In genomic region chr1:111507411-111508201, GRCh38 we compare ENCODE assay signal across 8 cellular contexts. TPM values are rescaled to one million over a fixed set of nuclear protein-coding genes. Genes with fewer than 3 reads are reported as not detected.
A peak's percentile ranks its signal among the peaks of the same experiment; 100 is the strongest.
DNase-seq lines count a peak whose midpoint lies in the region; ATAC-seq, FAIRE-seq and TF ChIP-seq lines count a peak whose summit lies in the region.

No MANE protein-coding gene starts in this region.

- peak overlapping the region; percentile 66 to 94 (median 84) for H3K4me3 Mint-ChIP-seq in IgD-negative memory B cell

- H3K79me2 ChIP-seq in mammary epithelial cell (ENCODE audit: insufficient read depth, low read length), result no peaks in the 10 kb centered on the region
- no peaks in the 10 kb centered on the region for H3K79me2 ChIP-seq in keratinocyte (ENCODE audit: control insufficient read depth, insufficient read depth, low read length)

- in situ Hi-C loops in mammary epithelial cell (cut with MboI; ENCODE audit: low sequenced_read_pairs in 2 of 2), result loop anchor here (5.0 to 10.0 kb wide), 3 partner anchors 150 to 257 kb away; no protein-coding TSS in a partner anchor

- H3K27me3 Mint-ChIP-seq in IgD-negative memory B cell, result no peaks in the 10 kb centered on the region

- peak overlapping the region in 2 of 3 donors; percentile 94 to 97 for H3K27ac Mint-ChIP-seq in IgD-negative memory B cell

- no TSS peak for BruUV-seq in mammary epithelial cell (replicated peaks; lab: Mats Ljungman, UMichigan)

- intact Hi-C loops in mammary epithelial cell (cut with micrococcal nuclease), result loop anchor here (1.0 to 5.0 kb wide), 6 partner anchors 26 to 240 kb away; no protein-coding TSS in a partner anchor

- H3K4me3 ChIP-seq in mammary epithelial cell (replicated peaks in 1 of 3; ENCODE audit: insufficient read depth in 1 of 3, low read depth in 2 of 3, low read length in 3 of 3), result no peak overlapping the region
- peak overlapping the region in 1 of 3 experiments; percentile 49 for H3K4me3 ChIP-seq in keratinocyte (ENCODE audit: control insufficient read depth in 2 of 3, extremely low read depth in 1 of 3, insufficient read depth in 2 of 3, low read depth in 1 of 3, low read length in 3 of 3)

- WGBS in mammary epithelial cell (ENCODE audit: low coverage, missing lambda C conversion rate), result 61% methylated on average over 8 of the region's 15 CpGs

- peak overlapping the region; percentile 68 for H3K4me2 ChIP-seq in mammary epithelial cell (ENCODE audit: insufficient read depth, low read depth, low read length)
- H3K4me2 ChIP-seq in keratinocyte (ENCODE audit: control insufficient read depth, extremely low read depth, insufficient read depth, low read depth, low read length), result peak overlapping the region; percentile 83

- peak; percentile 88 for DNase-seq in DMS53 (lab: John Stamatoyannopoulos, UW)
- peak; percentile 61 for DNase-seq in T1000 (lab: John Stamatoyannopoulos, UW)
- DNase-seq in mammary epithelial cell, result peak; percentile 60
- DNase-seq in keratinocyte (ENCODE audit: low read depth, low spot score), result no peak
- DNase-seq in stimulated activated CD4-positive, alpha-beta T cell treated with anti-CD3 and anti-CD28 coated beads, Interleukin-1b, Interleukin-23, amount 100 ng/mL, for 4 hours (ENCODE audit: low read depth in 2 of 2), result peak; percentile 31 to 41
- DNase-seq in DMS79 (lab: John Stamatoyannopoulos, UW), result no peak

- FAIRE-seq in keratinocyte (lab: Jason Lieb, UNC), result no peak

- CTCF ChIA-PET in mammary epithelial cell (lab: Charles Lee; ENCODE audit: low non-redundant PET), result interaction anchor here (0.6 to 1.3 kb wide), 9 partner anchors 11 to 207 kb away, joined by 3 to 16 read pairs (median 5); no protein-coding TSS in a partner anchor

- H2AFZ ChIP-seq in mammary epithelial cell (ENCODE audit: low read depth, low read length) (peak overlapping the region; percentile 95), keratinocyte (ENCODE audit: control insufficient read depth, low read length) (peak overlapping the region; percentile 85)

- no peaks in the 10 kb centered on the region for H3K9me3 Mint-ChIP-seq in IgD-negative memory B cell

- H3K27me3 ChIP-seq in mammary epithelial cell (ENCODE audit: insufficient read depth, low read length) (no peaks in the 10 kb centered on the region), keratinocyte (ENCODE audit: control insufficient read depth, extremely low read depth, insufficient read depth, low read length) (peaks cover 13% of the 10 kb centered on the region)

- H3K9ac ChIP-seq in mammary epithelial cell (ENCODE audit: insufficient read depth, low read length), result no peak overlapping the region
- H3K9ac ChIP-seq in keratinocyte (ENCODE audit: control insufficient read depth, extremely low read depth, insufficient read depth, low read length), result peak overlapping the region; percentile 17

- no peaks in the 10 kb centered on the region for H4K20me1 ChIP-seq in mammary epithelial cell (ENCODE audit: insufficient read depth, low read length)
- H4K20me1 ChIP-seq in keratinocyte (ENCODE audit: control insufficient read depth, extremely low read depth, insufficient read depth, low read length), result no peaks in the 10 kb centered on the region

- TF ChIP-seq CTCF in mammary epithelial cell (conservative IDR thresholded peaks at IDR 0.05 in 1 of 2, IDR thresholded peaks at IDR 0.05 in 1 of 2; ENCODE audit: extremely low read depth in 1 of 2, insufficient read depth in 1 of 2, low read depth in 1 of 2, low read length in 2 of 2) (no peak), keratinocyte (optimal IDR thresholded peaks at IDR 0.05 in 1 of 3, IDR thresholded peaks at IDR 0.05 in 1 of 3, conservative IDR thresholded peaks at IDR 0.05 in 1 of 3; ENCODE audit: extremely low read depth in 1 of 3, insufficient read depth in 2 of 3, low read length in 3 of 3) (no peak)

- H3K4me1 ChIP-seq in mammary epithelial cell (ENCODE audit: insufficient read depth, low read length) (peaks cover 15% of the 10 kb centered on the region), keratinocyte (ENCODE audit: control insufficient read depth, extremely low read depth, insufficient read depth, low read length) (peaks cover 14% of the 10 kb centered on the region)

- H3K4me1 Mint-ChIP-seq in IgD-negative memory B cell, result peaks cover 32 to 59% (median 44%) of the 10 kb centered on the region in 3 donors

- dilution Hi-C loops in mammary epithelial cell (cut with HindIII; ENCODE audit: low sequenced_read_pairs) (no loop called here), keratinocyte (cut with MboI; ENCODE audit: extremely low pct_ligation_motif_present, low sequenced_read_pairs) (no loop called here)

- no peak overlapping the region for H3K27ac ChIP-seq in mammary epithelial cell (ENCODE audit: insufficient read depth, low read depth, low read length)
- H3K27ac ChIP-seq in keratinocyte (ENCODE audit: control insufficient read depth, insufficient read depth, low read length), result peak overlapping the region; percentile 29

- peak; percentile 47 for ATAC-seq in GM21576 (IDR thresholded peaks at IDR 0.05; ENCODE audit: unreplicated experiment)

- no peaks in the 10 kb centered on the region for H3K9me1 ChIP-seq in keratinocyte (ENCODE audit: control insufficient read depth, extremely low read depth, insufficient read depth, low read length)

- H3K9me3 ChIP-seq in mammary epithelial cell (replicated peaks; ENCODE audit: insufficient read depth, low read length), result no peaks in the 10 kb centered on the region
- no peaks in the 10 kb centered on the region for H3K9me3 ChIP-seq in keratinocyte (ENCODE audit: control insufficient read depth, low read depth, low read length)

- H3K36me3 ChIP-seq in mammary epithelial cell (ENCODE audit: insufficient read depth, low read length), result no peaks in the 10 kb centered on the region
- no peaks in the 10 kb centered on the region for H3K36me3 ChIP-seq in keratinocyte (ENCODE audit: control insufficient read depth in 2 of 2, extremely low read depth in 1 of 2, insufficient read depth in 2 of 2, low read length in 2 of 2)

- H3K36me3 Mint-ChIP-seq in IgD-negative memory B cell, result no peaks in the 10 kb centered on the region

RNA-seq across cellular contexts. Expression of gene ADORA3, which starts 4.2 kb away (rescaled TPM):
- polyA plus RNA-seq in IgD-negative memory B cell (0.44 TPM), mammary epithelial cell (not detected), keratinocyte (not detected in 3 replicates)
- total RNA-seq in mammary epithelial cell, result not detected
- polyA minus RNA-seq in mammary epithelial cell (not detected), keratinocyte (not detected in 3 replicates)
- not detected for polyA plus RNA-seq in keratinocyte (2011; ENCODE audit: low read depth)
- not detected in 2 replicates for polyA plus RNA-seq in keratinocyte (2011; cell fraction: cytosol; rRNA removed)
- not detected in 2 replicates for polyA plus RNA-seq in keratinocyte (2011; cell fraction: nucleus; rRNA removed)
- not detected in 2 replicates for polyA plus RNA-seq in keratinocyte (2012; ENCODE audit: low replicate concordance)
- polyA minus RNA-seq in keratinocyte (2011; cell fraction: cytosol; rRNA and poly(A)+ RNA removed), result not detected
- polyA minus RNA-seq in keratinocyte (2011; cell fraction: nucleus; rRNA and poly(A)+ RNA removed), result not detected in 2 replicates

RNA-seq across cellular contexts. Expression of gene TMIGD3, which starts 4.2 kb away (rescaled TPM):
- polyA plus RNA-seq in IgD-negative memory B cell (not detected), mammary epithelial cell (not detected), keratinocyte (not detected in 3 replicates)
- total RNA-seq in mammary epithelial cell, result not detected
- polyA minus RNA-seq in mammary epithelial cell (not detected), keratinocyte (not detected in 3 replicates)
- polyA plus RNA-seq in keratinocyte (2011; ENCODE audit: low read depth), result not detected
- polyA plus RNA-seq in keratinocyte (2011; cell fraction: cytosol; rRNA removed), result not detected in 2 replicates
- polyA plus RNA-seq in keratinocyte (2011; cell fraction: nucleus; rRNA removed), result not detected in 2 replicates
- not detected in 2 replicates for polyA plus RNA-seq in keratinocyte (2012; ENCODE audit: low replicate concordance)
- polyA minus RNA-seq in keratinocyte (2011; cell fraction: cytosol; rRNA and poly(A)+ RNA removed), result not detected
- polyA minus RNA-seq in keratinocyte (2011; cell fraction: nucleus; rRNA and poly(A)+ RNA removed), result not detected in 2 replicates

RNA-seq across cellular contexts. Expression of gene C1orf162, which starts 33.8 kb away (rescaled TPM):
- polyA plus RNA-seq in IgD-negative memory B cell, result 120 TPM
- total RNA-seq in mammary epithelial cell, result under 1 TPM; 0.17 to 0.42 TPM
- polyA plus RNA-seq in mammary epithelial cell, result 0.16 TPM
- not detected for polyA minus RNA-seq in mammary epithelial cell
- polyA plus RNA-seq in keratinocyte, result 0.10 to 0.24 TPM (median 0.21 TPM) in 3 replicates
- polyA plus RNA-seq in keratinocyte (2011; ENCODE audit: low read depth), result 0.24 TPM
- 0.18 TPM in 1 of 2 replicates, not detected in the other for polyA plus RNA-seq in keratinocyte (2011; cell fraction: cytosol; rRNA removed)
- 0.79 and 1.6 TPM in 2 replicates for polyA plus RNA-seq in keratinocyte (2011; cell fraction: nucleus; rRNA removed)
- 1.6 TPM in 1 of 2 replicates, not detected in the other for polyA plus RNA-seq in keratinocyte (2012; ENCODE audit: low replicate concordance)
- polyA minus RNA-seq in keratinocyte, result 0.33 to 0.54 TPM in 2 of 3 replicates, not detected in the other
- polyA minus RNA-seq in keratinocyte (2011; cell fraction: cytosol; rRNA and poly(A)+ RNA removed), result not detected
- polyA minus RNA-seq in keratinocyte (2011; cell fraction: nucleus; rRNA and poly(A)+ RNA removed), result 0.85 TPM in 1 of 2 replicates, not detected in the other

RNA-seq across cellular contexts. Expression of gene ATP5PB, which starts 58.3 kb away (rescaled TPM):
- 390 TPM for polyA plus RNA-seq in IgD-negative memory B cell
- total RNA-seq in mammary epithelial cell, result 100 to 1,000 TPM; 184 to 228 TPM
- 364 TPM for polyA plus RNA-seq in mammary epithelial cell
- 141 TPM for polyA minus RNA-seq in mammary epithelial cell
- 360 to 539 TPM (median 395 TPM) in 3 replicates for polyA plus RNA-seq in keratinocyte
- polyA plus RNA-seq in keratinocyte (2011; ENCODE audit: low read depth), result 387 TPM
- 337 and 617 TPM in 2 replicates for polyA plus RNA-seq in keratinocyte (2011; cell fraction: cytosol; rRNA removed)
- 204 and 256 TPM in 2 replicates for polyA plus RNA-seq in keratinocyte (2011; cell fraction: nucleus; rRNA removed)
- polyA plus RNA-seq in keratinocyte (2012; ENCODE audit: low replicate concordance), result 233 and 313 TPM in 2 replicates
- polyA minus RNA-seq in keratinocyte, result 85.6 to 244 TPM (median 150 TPM) in 3 replicates
- polyA minus RNA-seq in keratinocyte (2011; cell fraction: cytosol; rRNA and poly(A)+ RNA removed), result 169 TPM
- 43.6 and 79.3 TPM in 2 replicates for polyA minus RNA-seq in keratinocyte (2011; cell fraction: nucleus; rRNA and poly(A)+ RNA removed)

RNA-seq across cellular contexts. Expression of gene WDR77, which starts 58.5 kb away (rescaled TPM):
- 48.1 TPM for polyA plus RNA-seq in IgD-negative memory B cell
- total RNA-seq in mammary epithelial cell, result 10 to 100 TPM; 51.8 to 71.0 TPM
- 165 TPM for polyA plus RNA-seq in mammary epithelial cell
- 217 TPM for polyA minus RNA-seq in mammary epithelial cell
- 91.5 to 171 TPM (median 110 TPM) in 3 replicates for polyA plus RNA-seq in keratinocyte
- polyA plus RNA-seq in keratinocyte (2011; ENCODE audit: low read depth), result 11.2 TPM
- polyA plus RNA-seq in keratinocyte (2011; cell fraction: cytosol; rRNA removed), result 120 TPM in 2 replicates
- 136 and 159 TPM in 2 replicates for polyA plus RNA-seq in keratinocyte (2011; cell fraction: nucleus; rRNA removed)
- polyA plus RNA-seq in keratinocyte (2012; ENCODE audit: low replicate concordance), result 31.9 and 61.7 TPM in 2 replicates
- polyA minus RNA-seq in keratinocyte, result 93.0 to 276 TPM (median 169 TPM) in 3 replicates
- polyA minus RNA-seq in keratinocyte (2011; cell fraction: cytosol; rRNA and poly(A)+ RNA removed), result 43.5 TPM
- 38.2 and 64.8 TPM in 2 replicates for polyA minus RNA-seq in keratinocyte (2011; cell fraction: nucleus; rRNA and poly(A)+ RNA removed)

Comparison
In these comparisons a context has a peak if more than half of its experiments do, and no peak if none do; other contexts are left out.
1. DNase-seq: peak in DMS53 (single experiment), T1000 (single experiment), mammary epithelial cell (single experiment) and stimulated activated CD4-positive, alpha-beta T cell treated with anti-CD3 and anti-CD28 coated beads, Interleukin-1b, Interleukin-23, amount 100 ng/mL, for 4 hours (2 of 2); none in keratinocyte (single experiment) and DMS79 (single experiment).
2. RNA of gene C1orf162, which starts 33.8 kb away (polyA plus RNA-seq): 120 TPM in IgD-negative memory B cell (single experiment); 0.10 to 1.6 TPM in keratinocyte and 0.16 TPM in mammary epithelial cell (single experiment); every median in the first group is over 10 times any median in the second.